Comparison of ENCODE assay signal across 1 cellular context in the genomic region with DNA sequence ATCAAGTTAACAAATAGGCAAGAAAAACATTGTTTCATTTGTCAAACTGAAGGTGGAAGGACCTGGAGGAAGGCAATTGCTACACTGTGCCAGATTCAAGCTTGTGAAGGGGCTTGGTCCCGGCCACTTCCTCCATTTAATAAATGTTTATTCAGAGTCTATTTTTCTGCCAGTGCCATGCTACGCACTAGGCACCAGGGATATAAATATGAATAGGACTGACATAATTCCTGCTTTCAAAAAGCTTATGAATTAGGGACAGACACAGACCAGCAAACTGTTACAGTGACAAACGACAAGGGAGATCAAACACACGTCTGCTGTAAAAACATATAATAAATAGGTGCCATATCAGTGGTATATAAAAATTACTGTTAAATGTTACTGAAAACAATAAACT.
TF ChIP-seq lines count a peak whose summit lies in the region.

No MANE protein-coding gene starts in this region.

TF ChIP-seq in GM12878, 131 proteins besides CTCF, POLR2A, EP300 and RAD21:
- TF ChIP-seq KDM1A (IDR thresholded peaks at IDR 0.05; ENCODE audit: borderline replicate concordance) = no peak
- TF ChIP-seq ZNF384 (IDR thresholded peaks at IDR 0.05; ENCODE audit: borderline replicate concordance, low read depth, low read length) = no peak
- TF ChIP-seq, protein P1, sequence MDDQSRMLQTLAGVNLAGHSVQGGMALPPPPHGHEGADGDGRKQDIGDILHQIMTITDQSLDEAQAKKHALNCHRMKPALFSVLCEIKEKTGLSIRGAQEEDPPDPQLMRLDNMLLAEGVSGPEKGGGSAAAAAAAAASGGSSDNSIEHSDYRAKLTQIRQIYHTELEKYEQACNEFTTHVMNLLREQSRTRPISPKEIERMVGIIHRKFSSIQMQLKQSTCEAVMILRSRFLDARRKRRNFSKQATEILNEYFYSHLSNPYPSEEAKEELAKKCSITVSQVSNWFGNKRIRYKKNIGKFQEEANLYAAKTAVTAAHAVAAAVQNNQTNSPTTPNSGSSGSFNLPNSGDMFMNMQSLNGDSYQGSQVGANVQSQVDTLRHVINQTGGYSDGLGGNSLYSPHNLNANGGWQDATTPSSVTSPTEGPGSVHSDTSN (IDR thresholded peaks at IDR 0.05; ENCODE audit: insufficient replicate concordance, low read depth, low read length) = no peak
- TF ChIP-seq FOXK2 (IDR thresholded peaks at IDR 0.05) = no peak
- no peak for TF ChIP-seq TARDBP (IDR thresholded peaks at IDR 0.05; ENCODE audit: borderline replicate concordance)
- TF ChIP-seq TCF12 (IDR thresholded peaks at IDR 0.05; ENCODE audit: low read depth, low read length) = no peak
- TF ChIP-seq, protein P2, sequence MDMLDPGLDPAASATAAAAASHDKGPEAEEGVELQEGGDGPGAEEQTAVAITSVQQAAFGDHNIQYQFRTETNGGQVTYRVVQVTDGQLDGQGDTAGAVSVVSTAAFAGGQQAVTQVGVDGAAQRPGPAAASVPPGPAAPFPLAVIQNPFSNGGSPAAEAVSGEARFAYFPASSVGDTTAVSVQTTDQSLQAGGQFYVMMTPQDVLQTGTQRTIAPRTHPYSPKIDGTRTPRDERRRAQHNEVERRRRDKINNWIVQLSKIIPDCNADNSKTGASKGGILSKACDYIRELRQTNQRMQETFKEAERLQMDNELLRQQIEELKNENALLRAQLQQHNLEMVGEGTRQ (IDR thresholded peaks at IDR 0.05; ENCODE audit: borderline replicate concordance, low read depth, low read length) = no peak
- TF ChIP-seq, protein P3, sequence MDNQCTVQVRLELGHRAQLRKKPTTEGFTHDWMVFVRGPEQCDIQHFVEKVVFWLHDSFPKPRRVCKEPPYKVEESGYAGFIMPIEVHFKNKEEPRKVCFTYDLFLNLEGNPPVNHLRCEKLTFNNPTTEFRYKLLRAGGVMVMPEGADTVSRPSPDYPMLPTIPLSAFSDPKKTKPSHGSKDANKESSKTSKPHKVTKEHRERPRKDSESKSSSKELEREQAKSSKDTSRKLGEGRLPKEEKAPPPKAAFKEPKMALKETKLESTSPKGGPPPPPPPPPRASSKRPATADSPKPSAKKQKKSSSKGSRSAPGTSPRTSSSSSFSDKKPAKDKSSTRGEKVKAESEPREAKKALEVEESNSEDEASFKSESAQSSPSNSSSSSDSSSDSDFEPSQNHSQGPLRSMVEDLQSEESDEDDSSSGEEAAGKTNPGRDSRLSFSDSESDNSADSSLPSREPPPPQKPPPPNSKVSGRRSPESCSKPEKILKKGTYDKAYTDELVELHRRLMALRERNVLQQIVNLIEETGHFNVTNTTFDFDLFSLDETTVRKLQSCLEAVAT (IDR thresholded peaks at IDR 0.05) = 0 out of 2 replicates have a peak, but pooled peaks have one; percentile 58
- no peak for TF ChIP-seq BCL11A (IDR thresholded peaks at IDR 0.05; ENCODE audit: low read depth, low read length)
- no peak for TF ChIP-seq RUNX3 (IDR thresholded peaks at IDR 0.05; ENCODE audit: low read length)
- TF ChIP-seq EED (IDR thresholded peaks at IDR 0.05; ENCODE audit: low read depth) = no peak
- no peak for TF ChIP-seq DPF2 (IDR thresholded peaks at IDR 0.05)
- TF ChIP-seq, protein P4, sequence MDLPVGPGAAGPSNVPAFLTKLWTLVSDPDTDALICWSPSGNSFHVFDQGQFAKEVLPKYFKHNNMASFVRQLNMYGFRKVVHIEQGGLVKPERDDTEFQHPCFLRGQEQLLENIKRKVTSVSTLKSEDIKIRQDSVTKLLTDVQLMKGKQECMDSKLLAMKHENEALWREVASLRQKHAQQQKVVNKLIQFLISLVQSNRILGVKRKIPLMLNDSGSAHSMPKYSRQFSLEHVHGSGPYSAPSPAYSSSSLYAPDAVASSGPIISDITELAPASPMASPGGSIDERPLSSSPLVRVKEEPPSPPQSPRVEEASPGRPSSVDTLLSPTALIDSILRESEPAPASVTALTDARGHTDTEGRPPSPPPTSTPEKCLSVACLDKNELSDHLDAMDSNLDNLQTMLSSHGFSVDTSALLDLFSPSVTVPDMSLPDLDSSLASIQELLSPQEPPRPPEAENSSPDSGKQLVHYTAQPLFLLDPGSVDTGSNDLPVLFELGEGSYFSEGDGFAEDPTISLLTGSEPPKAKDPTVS (IDR thresholded peaks at IDR 0.05; ENCODE audit: low read depth, low read length) = no peak
- TF ChIP-seq, protein P5, sequence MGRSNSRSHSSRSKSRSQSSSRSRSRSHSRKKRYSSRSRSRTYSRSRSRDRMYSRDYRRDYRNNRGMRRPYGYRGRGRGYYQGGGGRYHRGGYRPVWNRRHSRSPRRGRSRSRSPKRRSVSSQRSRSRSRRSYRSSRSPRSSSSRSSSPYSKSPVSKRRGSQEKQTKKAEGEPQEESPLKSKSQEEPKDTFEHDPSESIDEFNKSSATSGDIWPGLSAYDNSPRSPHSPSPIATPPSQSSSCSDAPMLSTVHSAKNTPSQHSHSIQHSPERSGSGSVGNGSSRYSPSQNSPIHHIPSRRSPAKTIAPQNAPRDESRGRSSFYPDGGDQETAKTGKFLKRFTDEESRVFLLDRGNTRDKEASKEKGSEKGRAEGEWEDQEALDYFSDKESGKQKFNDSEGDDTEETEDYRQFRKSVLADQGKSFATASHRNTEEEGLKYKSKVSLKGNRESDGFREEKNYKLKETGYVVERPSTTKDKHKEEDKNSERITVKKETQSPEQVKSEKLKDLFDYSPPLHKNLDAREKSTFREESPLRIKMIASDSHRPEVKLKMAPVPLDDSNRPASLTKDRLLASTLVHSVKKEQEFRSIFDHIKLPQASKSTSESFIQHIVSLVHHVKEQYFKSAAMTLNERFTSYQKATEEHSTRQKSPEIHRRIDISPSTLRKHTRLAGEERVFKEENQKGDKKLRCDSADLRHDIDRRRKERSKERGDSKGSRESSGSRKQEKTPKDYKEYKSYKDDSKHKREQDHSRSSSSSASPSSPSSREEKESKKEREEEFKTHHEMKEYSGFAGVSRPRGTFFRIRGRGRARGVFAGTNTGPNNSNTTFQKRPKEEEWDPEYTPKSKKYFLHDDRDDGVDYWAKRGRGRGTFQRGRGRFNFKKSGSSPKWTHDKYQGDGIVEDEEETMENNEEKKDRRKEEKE (IDR thresholded peaks at IDR 0.05) = no peak
- 0 out of 3 replicates have a peak, but pooled peaks have one; percentile 32 for TF ChIP-seq POU2F2 (IDR thresholded peaks at IDR 0.05; ENCODE audit: borderline replicate concordance, low read depth, low read length)
- TF ChIP-seq GATAD2B (conservative IDR thresholded peaks at IDR 0.05; ENCODE audit: low read depth) = no peak
- no peak for TF ChIP-seq ZZZ3 (IDR thresholded peaks at IDR 0.05; ENCODE audit: control insufficient read depth, insufficient read length, low read depth)
- TF ChIP-seq ZSCAN29 (IDR thresholded peaks at IDR 0.05) = no peak
- TF ChIP-seq MTA3 (IDR thresholded peaks at IDR 0.05; ENCODE audit: borderline replicate concordance, low read length) = peak; percentile 74; the same call in 1 of the 2 replicates
- peak; percentile 29; the same call in 1 of the 2 replicates for TF ChIP-seq TAF1 (IDR thresholded peaks at IDR 0.05; ENCODE audit: borderline replicate concordance, low read depth, low read length)
- TF ChIP-seq SPI1 (IDR thresholded peaks at IDR 0.05; ENCODE audit: borderline replicate concordance, insufficient read depth, low read depth, low read length) = peak; percentile 61
- TF ChIP-seq EZH2 (IDR thresholded peaks at IDR 0.05; ENCODE audit: borderline replicate concordance, control insufficient read depth, low read depth, low read length) = no peak
- TF ChIP-seq SMARCA5 (IDR thresholded peaks at IDR 0.05) = no peak
- no peak for TF ChIP-seq BACH1 (IDR thresholded peaks at IDR 0.05; ENCODE audit: borderline replicate concordance)
- TF ChIP-seq TCF7 (IDR thresholded peaks at IDR 0.05; ENCODE audit: borderline replicate concordance) = 0 out of 2 replicates have a peak, but pooled peaks have one; percentile 12
- no peak for TF ChIP-seq BMI1 (IDR thresholded peaks at IDR 0.05; ENCODE audit: borderline replicate concordance)
- TF ChIP-seq RFX5 (IDR thresholded peaks at IDR 0.05; ENCODE audit: low read depth, low read length) = no peak
- TF ChIP-seq NR2C1 (IDR thresholded peaks at IDR 0.05) = no peak
- TF ChIP-seq BRCA1 (IDR thresholded peaks at IDR 0.05; ENCODE audit: low read depth, low read length) = no peak
- no peak for TF ChIP-seq SRF (IDR thresholded peaks at IDR 0.05; ENCODE audit: low read depth in 2 of 2, low read length in 2 of 2)
- TF ChIP-seq TBL1XR1 (IDR thresholded peaks at IDR 0.05; ENCODE audit: low read depth, low read length) = no peak
- peak; percentile 30; the same call in 1 of the 2 replicates for TF ChIP-seq POLR2AphosphoS5 (IDR thresholded peaks at IDR 0.05; ENCODE audit: low read length)
- TF ChIP-seq, protein P6, sequence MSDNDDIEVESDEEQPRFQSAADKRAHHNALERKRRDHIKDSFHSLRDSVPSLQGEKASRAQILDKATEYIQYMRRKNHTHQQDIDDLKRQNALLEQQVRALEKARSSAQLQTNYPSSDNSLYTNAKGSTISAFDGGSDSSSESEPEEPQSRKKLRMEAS (IDR thresholded peaks at IDR 0.05; ENCODE audit: low read depth, low read length) = no peak
- TF ChIP-seq HDAC2 (IDR thresholded peaks at IDR 0.05) = no peak
- no peak for TF ChIP-seq LARP7 (IDR thresholded peaks at IDR 0.05)
- no peak for TF ChIP-seq CHD4 (IDR thresholded peaks at IDR 0.05)
- no peak for TF ChIP-seq SMAD5 (IDR thresholded peaks at IDR 0.05; ENCODE audit: low read depth)
